Comparison of ENCODE assay signal across 9 cellular contexts in the genomic region with DNA sequence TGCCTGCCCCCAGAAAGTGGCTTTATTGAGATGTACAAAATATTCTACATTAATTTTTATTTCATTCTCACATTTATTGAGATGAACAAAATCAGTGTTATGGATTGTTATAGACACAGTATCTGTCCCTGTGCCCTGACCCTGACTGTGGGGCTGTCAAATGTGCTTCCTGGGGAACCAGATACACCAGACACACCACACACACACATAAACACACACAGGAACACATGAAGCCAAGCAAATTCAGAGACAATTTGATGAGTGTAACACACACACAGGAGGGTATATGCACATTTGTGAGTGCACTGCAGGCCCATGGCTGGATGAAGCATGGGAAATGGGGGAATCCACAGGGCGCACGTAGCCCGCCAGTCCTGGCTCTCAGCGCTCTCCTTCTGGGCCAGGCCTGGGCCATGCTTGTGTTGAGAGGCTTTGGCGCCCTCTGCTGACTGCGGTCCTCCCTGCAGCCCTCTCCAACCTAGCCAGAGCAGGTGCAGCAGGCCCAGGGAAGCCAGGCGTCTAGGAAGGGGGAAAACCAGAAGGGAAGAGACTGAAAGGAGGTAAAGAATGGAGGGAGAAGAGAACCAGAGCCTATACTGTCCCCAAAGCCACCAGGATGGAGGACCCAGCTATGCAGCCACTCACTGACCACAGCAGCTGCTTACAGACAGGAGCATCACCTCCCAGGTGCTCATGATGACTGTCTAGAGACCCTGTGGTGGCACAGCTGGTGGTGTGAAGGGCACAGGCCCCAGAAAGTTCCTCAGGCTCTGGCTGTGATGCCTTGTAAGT. TPM values are rescaled to one million over a fixed set of nuclear protein-coding genes. Genes with fewer than 3 reads are reported as not detected.
DNase-seq lines count a peak whose midpoint lies in the region; ATAC-seq and TF ChIP-seq lines count a peak whose summit lies in the region.
"Had no signal": no experiment of that assay in that cellular context is flagged by ENCODE, and none has a peak within 500 bp of the region (broad histone marks: within the 10 kb centered on the region; RNA-seq: fewer than 3 reads in every experiment).

No MANE protein-coding gene starts in this region.

- no peaks in the 10 kb centered on the region for H3K9me3 ChIP-seq in OCI-LY1 (ENCODE audit: low read length)
- H3K9me3 ChIP-seq in naive thymus-derived CD4-positive, alpha-beta T cell (ENCODE audit: control insufficient read depth in 2 of 3, low read length in 3 of 3) = no peaks in the 10 kb centered on the region

- H3F3A ChIP-seq in OCI-LY1 (ENCODE audit: insufficient read depth, low read length) = no peaks in the 10 kb centered on the region

- no peak overlapping the region for H3K4me3 ChIP-seq in GM12864 (ENCODE audit: low read depth, low read length)
- no peak overlapping the region for H3K4me3 ChIP-seq in OCI-LY1 (ENCODE audit: low read depth, low read length, poor library complexity, severe bottlenecking)
- no peak overlapping the region for H3K4me3 ChIP-seq in epithelial cell of proximal tubule (ENCODE audit: low read depth, low read length)
- no peak overlapping the region for H3K4me3 ChIP-seq in naive thymus-derived CD4-positive, alpha-beta T cell (ENCODE audit: low read length)

- CTCF ChIA-PET in naive thymus-derived CD4-positive, alpha-beta T cell (lab: Charles Lee) = interaction anchor here (0.6 to 3.6 kb wide), 4 partner anchors 13 to 37 kb away, joined by 3 to 20 read pairs (median 6); no protein-coding TSS in a partner anchor

- no peak overlapping the region for H3K9ac ChIP-seq in OCI-LY1 (ENCODE audit: low read length)

- no peaks in the 10 kb centered on the region; the same call in 1 of the 2 replicates for H3K27me3 ChIP-seq in OCI-LY1 (ENCODE audit: insufficient read depth, low read length)
- no peaks in the 10 kb centered on the region for H3K27me3 ChIP-seq in naive thymus-derived CD4-positive, alpha-beta T cell (ENCODE audit: control insufficient read depth in 2 of 2, insufficient read depth in 2 of 2, low read length in 2 of 2)

- no peak overlapping the region for H3K27ac Mint-ChIP-seq in naive thymus-derived CD4-positive, alpha-beta T cell

- no peak overlapping the region for H2AFZ ChIP-seq in OCI-LY1 (ENCODE audit: low read length)

- intact Hi-C loops in naive thymus-derived CD4-positive, alpha-beta T cell (cut with micrococcal nuclease) = loop anchor here (1.0 kb wide), 2 partner anchors 19 to 34 kb away; no protein-coding TSS in a partner anchor

- no peaks in the 10 kb centered on the region for H3K27me3 Mint-ChIP-seq in naive thymus-derived CD4-positive, alpha-beta T cell

- H3K36me3 Mint-ChIP-seq in naive thymus-derived CD4-positive, alpha-beta T cell = peaks cover 0 to 19% (median 4%) of the 10 kb centered on the region in 5 donors

- POLR2A ChIA-PET in naive thymus-derived CD4-positive, alpha-beta T cell (lab: Charles Lee) = no interaction called here

- H4K20me1 ChIP-seq in OCI-LY1 (ENCODE audit: insufficient read depth, low read length) = no peaks in the 10 kb centered on the region

- H3K4me2 ChIP-seq in OCI-LY1 (ENCODE audit: low read length) = no peak overlapping the region

- peak; percentile 66 for ATAC-seq in HG03280 (IDR thresholded peaks at IDR 0.05; ENCODE audit: unreplicated experiment)
- peak; percentile 96 for ATAC-seq in naive thymus-derived CD4-positive, alpha-beta T cell
- no peak for ATAC-seq in GM18519 (IDR thresholded peaks at IDR 0.05; ENCODE audit: low FRiP score, unreplicated experiment)

- peak; percentile 5 for DNase-seq in GM12864 (ENCODE audit: low read depth)
- peak; percentile 92 for DNase-seq in activated CD8-positive, alpha-beta memory T cell treated with anti-CD3 and anti-CD28 coated beads, Interleukin-2, amount 50 U/mL, for 48 hours
- DNase-seq in epithelial cell of proximal tubule (ENCODE audit: low read depth) = no peak
- peak; percentile 34 to 78 (median 56) for DNase-seq in naive thymus-derived CD4-positive, alpha-beta T cell
- peak; percentile 49 to 52 for DNase-seq in stimulated activated CD8-positive, alpha-beta memory T cell treated with anti-CD3 and anti-CD28 coated beads, Interleukin-7, amount 100 ng/mL, for 48 hours (ENCODE audit: extremely low read depth in 1 of 2, low read depth in 1 of 2)

- no peaks in the 10 kb centered on the region for H3K36me3 ChIP-seq in OCI-LY1 (ENCODE audit: insufficient read depth, low read length)
- H3K36me3 ChIP-seq in naive thymus-derived CD4-positive, alpha-beta T cell (ENCODE audit: control insufficient read depth in 2 of 3, insufficient read depth in 3 of 3, low read length in 3 of 3) = no peaks in the 10 kb centered on the region

- H3K4me1 Mint-ChIP-seq in naive thymus-derived CD4-positive, alpha-beta T cell = peaks cover 0 to 21% (median 0%) of the 10 kb centered on the region in 7 donors

- TF ChIP-seq CTCF in GM12864 (IDR thresholded peaks at IDR 0.05; ENCODE audit: low read depth, low read length, missing control alignments) (peak; percentile 96), OCI-LY1 (IDR thresholded peaks at IDR 0.05; ENCODE audit: low read length) (peak; percentile 81), epithelial cell of proximal tubule (conservative IDR thresholded peaks at IDR 0.05; ENCODE audit: low read depth, low read length) (peak; percentile 92)

- no peaks in the 10 kb centered on the region for H3K9me3 Mint-ChIP-seq in naive thymus-derived CD4-positive, alpha-beta T cell

- no peak overlapping the region for H3K27ac ChIP-seq in OCI-LY1 (ENCODE audit: low read depth, low read length, poor library complexity, severe bottlenecking)
- no peak overlapping the region for H3K27ac ChIP-seq in naive thymus-derived CD4-positive, alpha-beta T cell (ENCODE audit: low read depth, low read length)

- H3K4me1 ChIP-seq in OCI-LY1 (ENCODE audit: insufficient read depth, low read length, severe bottlenecking) = no peaks in the 10 kb centered on the region
- H3K4me1 ChIP-seq in naive thymus-derived CD4-positive, alpha-beta T cell (ENCODE audit: control insufficient read depth in 2 of 2, insufficient read depth in 2 of 2, low read length in 2 of 2) = no peaks in the 10 kb centered on the region

- H3K4me3 Mint-ChIP-seq in naive thymus-derived CD4-positive, alpha-beta T cell = no peak overlapping the region

- H3K79me2 ChIP-seq in OCI-LY1 (ENCODE audit: insufficient read depth, low read length) = no peaks in the 10 kb centered on the region

- no peaks in the 10 kb centered on the region for H3K9me2 ChIP-seq in OCI-LY1 (ENCODE audit: low read depth, low read length)

RNA-seq across cellular contexts. Expression of a gene that starts 18.0 kb away (rescaled TPM):
- total RNA-seq in epithelial cell of proximal tubule = 48.7 and 120 TPM in 2 replicates
- 1 to 10 TPM in 3 of 5 experiments, under 1 TPM in 2; 0.49 to 2.2 (median 1.0) TPM for total RNA-seq in naive thymus-derived CD4-positive, alpha-beta T cell
- 1 to 10 TPM; 1.3 to 2.3 TPM for polyA plus RNA-seq in naive thymus-derived CD4-positive, alpha-beta T cell

RNA-seq across cellular contexts. Expression of a gene that starts 34.9 kb away (rescaled TPM):
- total RNA-seq in epithelial cell of proximal tubule = not detected in 2 replicates
- not detected for total RNA-seq in naive thymus-derived CD4-positive, alpha-beta T cell
- not detected for polyA plus RNA-seq in naive thymus-derived CD4-positive, alpha-beta T cell
- total RNA-seq: glomerular endothelial cell had no signal

Comparison
In these comparisons a context has a peak if more than half of its experiments do, and no peak if none do; other contexts are left out.
1. RNA of a gene that starts 18.0 kb away (total RNA-seq): 48.7 to 120 TPM in epithelial cell of proximal tubule; 0.49 to 2.2 TPM in naive thymus-derived CD4-positive, alpha-beta T cell; every median in the first group is over 10 times any median in the second.
2. Peak in every context shown above with its lines, with median percentiles within 50 percentile points of each other: CTCF ChIP-seq.